19 cellular contexts compared by ENCODE assay signal in the genomic region with DNA sequence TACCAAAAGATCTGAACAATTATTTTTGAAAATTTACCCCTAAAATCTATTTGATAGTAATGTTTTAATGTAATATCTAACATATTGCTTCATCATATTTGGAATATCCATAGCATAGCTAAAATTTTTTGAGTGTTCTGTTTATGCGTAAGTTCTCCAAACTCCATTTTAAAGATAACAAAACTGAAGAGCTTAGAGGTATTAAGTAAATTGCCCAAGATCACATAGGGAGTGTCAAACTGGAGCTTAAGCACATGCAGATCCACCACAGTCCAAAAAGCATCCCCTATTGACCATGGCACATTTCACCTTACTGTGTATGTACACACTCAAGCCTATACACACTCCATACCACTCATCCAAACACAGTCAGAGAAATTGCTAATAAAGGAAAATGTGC.
DNase-seq lines count a peak whose midpoint lies in the region; ATAC-seq and TF ChIP-seq lines count a peak whose summit lies in the region.
"Had no signal": no experiment of that assay in that cellular context is flagged by ENCODE, and none has a peak within 500 bp of the region (broad histone marks: within the 10 kb centered on the region; RNA-seq: fewer than 3 reads in every experiment).

No MANE protein-coding gene starts in this region.

- POLR2A ChIA-PET in MCF 10A (lab: Yijun Ruan, JAX) = interaction anchor here (0.6 to 8.0 kb wide), 3 partner anchors 75 to 93 kb away, joined by 3 to 123 read pairs (median 3); a partner anchor contains a TSS

- 100% methylated on average over 1 of the region's 1 CpG for WGBS in mammary epithelial cell (ENCODE audit: low coverage, missing lambda C conversion rate)
- WGBS in gastroesophageal sphincter (ENCODE audit: low coverage in 1 of 2), 2 donors = 80 to 95% methylated on average over 1 of the region's 1 CpG

- no peak overlapping the region for H2AFZ ChIP-seq in mammary epithelial cell (ENCODE audit: low read depth, low read length)

- peak overlapping the region; percentile 35 for H3K27ac Mint-ChIP-seq in MCF 10A (ENCODE audit: low read depth, unreplicated experiment)
- no peak overlapping the region for H3K27ac Mint-ChIP-seq in activated CD4-positive, alpha-beta T cell treated with anti-CD3 and anti-CD28 coated beads, Interleukin-2, amount 10 ng/mL, durations not matched to agents 24 days and 14 days

- no peaks in the 10 kb centered on the region for H4K20me1 ChIP-seq in mammary epithelial cell (ENCODE audit: insufficient read depth, low read length)
- H4K20me1 ChIP-seq: BLaER1 had no signal

- H3K4me2 ChIP-seq in mammary epithelial cell (ENCODE audit: insufficient read depth, low read depth, low read length) = no peak overlapping the region
- H3K4me2 ChIP-seq: BLaER1 had no signal

- dilution Hi-C loops in mammary epithelial cell (cut with HindIII; ENCODE audit: low sequenced_read_pairs) = no loop called here

- H3K27me3 Mint-ChIP-seq in MCF 10A (ENCODE audit: insufficient read depth, unreplicated experiment) = no peaks in the 10 kb centered on the region
- no peaks in the 10 kb centered on the region for H3K27me3 Mint-ChIP-seq in activated CD4-positive, alpha-beta T cell treated with anti-CD3 and anti-CD28 coated beads, Interleukin-2, amount 10 ng/mL, durations not matched to agents 24 days and 14 days

- no TSS peak for BruUV-seq in MCF 10A (replicated peaks; lab: Mats Ljungman, UMichigan)
- no TSS peak for BruUV-seq in mammary epithelial cell (replicated peaks; lab: Mats Ljungman, UMichigan)

- H3K27me3 ChIP-seq in mammary epithelial cell (ENCODE audit: insufficient read depth, low read length) (no peaks in the 10 kb centered on the region), gastroesophageal sphincter (no peaks in the 10 kb centered on the region), gastrocnemius medialis (no peaks in the 10 kb centered on the region), upper lobe of right lung (no peaks in the 10 kb centered on the region)
- H3K27me3 ChIP-seq: BLaER1 had no signal

- DNase-seq in MCF 10A (ENCODE audit: unreplicated experiment) (no peak), mammary epithelial cell (no peak), gastrocnemius medialis (no peak), upper lobe of right lung (no peak), RPMI8226 (no peak), ACHN (no peak)
- DNase-seq in activated CD4-positive, alpha-beta T cell treated with anti-CD3 and anti-CD28 coated beads, Interleukin-2, amount 10 ng/mL, durations not matched to agents 24 days and 14 days = no peak
- DNase-seq: GF-D8, GOT3, KG1, NCI-H1092, NCI-H1694, NCI-H2107, NCI-H226, NCI-H526 had no signal

- in situ Hi-C loops in mammary epithelial cell (cut with MboI; ENCODE audit: low sequenced_read_pairs in 2 of 2) = no loop called here
- in situ Hi-C loops in gastrocnemius medialis (cut with MboI; ENCODE audit: low sequenced_read_pairs in 4 of 4) = loop anchor here in 1 of 4 donors (25.0 kb wide), 1 partner anchor 166 kb away; no protein-coding TSS in a partner anchor
- in situ Hi-C loops in ACHN (cut with HindIII; ENCODE audit: low pct_ligation_motif_present, low pct_unique_long_range_greater_than_20kb, low sequenced_read_pairs) = no loop called here

- H3K9me3 Mint-ChIP-seq in MCF 10A (ENCODE audit: unreplicated experiment) = no peaks in the 10 kb centered on the region
- peaks cover 11% of the 10 kb centered on the region for H3K9me3 Mint-ChIP-seq in activated CD4-positive, alpha-beta T cell treated with anti-CD3 and anti-CD28 coated beads, Interleukin-2, amount 10 ng/mL, durations not matched to agents 24 days and 14 days

- TF ChIP-seq POLR2A in gastroesophageal sphincter (IDR thresholded peaks at IDR 0.05) = no peak
- TF ChIP-seq POLR2A in gastrocnemius medialis (IDR thresholded peaks at IDR 0.05) = no peak

- H3K36me3 ChIP-seq in mammary epithelial cell (ENCODE audit: insufficient read depth, low read length) (no peaks in the 10 kb centered on the region), gastroesophageal sphincter (no peaks in the 10 kb centered on the region), gastrocnemius medialis (no peaks in the 10 kb centered on the region), upper lobe of right lung (no peaks in the 10 kb centered on the region)
- H3K36me3 ChIP-seq: BLaER1 had no signal

- TF ChIP-seq EP300 in gastroesophageal sphincter (IDR thresholded peaks at IDR 0.05) = no peak

- H3K4me1 Mint-ChIP-seq in MCF 10A (ENCODE audit: insufficient read depth, unreplicated experiment) = peaks cover 38% of the 10 kb centered on the region
- peaks cover 19% of the 10 kb centered on the region for H3K4me1 Mint-ChIP-seq in activated CD4-positive, alpha-beta T cell treated with anti-CD3 and anti-CD28 coated beads, Interleukin-2, amount 10 ng/mL, durations not matched to agents 24 days and 14 days

- H3K4me3 ChIP-seq in mammary epithelial cell (replicated peaks in 1 of 3; ENCODE audit: insufficient read depth in 1 of 3, low read depth in 2 of 3, low read length in 3 of 3) = no peak overlapping the region
- no peak overlapping the region for H3K4me3 ChIP-seq in gastroesophageal sphincter
- H3K4me3 ChIP-seq in gastrocnemius medialis = no peak overlapping the region
- no peak overlapping the region for H3K4me3 ChIP-seq in upper lobe of right lung
- H3K4me3 ChIP-seq: BLaER1 had no signal

- H3K4me1 ChIP-seq in mammary epithelial cell (ENCODE audit: insufficient read depth, low read length) (peaks cover 24% of the 10 kb centered on the region), gastroesophageal sphincter (peaks cover 15 to 67% (median 31%) of the 10 kb centered on the region in 3 donors), gastrocnemius medialis (peaks cover 18 to 21% of the 10 kb centered on the region in 2 donors), upper lobe of right lung (peaks cover 59% of the 10 kb centered on the region)

- H3K36me3 Mint-ChIP-seq in MCF 10A (ENCODE audit: insufficient read depth, unreplicated experiment) = no peaks in the 10 kb centered on the region
- peaks cover 1% of the 10 kb centered on the region for H3K36me3 Mint-ChIP-seq in activated CD4-positive, alpha-beta T cell treated with anti-CD3 and anti-CD28 coated beads, Interleukin-2, amount 10 ng/mL, durations not matched to agents 24 days and 14 days (ENCODE audit: low read depth)

- CTCF ChIA-PET in MCF 10A (lab: Yijun Ruan, JAX) (interaction anchor here (1.1 to 1.2 kb wide), 2 partner anchors 28 to 86 kb away, joined by 3 read pairs; no protein-coding TSS in a partner anchor), mammary epithelial cell (lab: Charles Lee; ENCODE audit: low non-redundant PET) (no interaction called here)

- no peak overlapping the region for H3K9ac ChIP-seq in mammary epithelial cell (ENCODE audit: insufficient read depth, low read length)
- H3K9ac ChIP-seq: BLaER1 had no signal

- TF ChIP-seq CTCF in MCF 10A (IDR thresholded peaks at IDR 0.05; ENCODE audit: unreplicated experiment) = no peak
- no peak for TF ChIP-seq CTCF in mammary epithelial cell (conservative IDR thresholded peaks at IDR 0.05 in 1 of 2, IDR thresholded peaks at IDR 0.05 in 1 of 2; ENCODE audit: extremely low read depth in 1 of 2, insufficient read depth in 1 of 2, low read depth in 1 of 2, low read length in 2 of 2)
- TF ChIP-seq CTCF in gastroesophageal sphincter (IDR thresholded peaks at IDR 0.05) = no peak
- no peak for TF ChIP-seq CTCF in gastrocnemius medialis (IDR thresholded peaks at IDR 0.05 in 4 of 5, conservative IDR thresholded peaks at IDR 0.05 in 1 of 5)
- no peak for TF ChIP-seq CTCF in upper lobe of right lung (IDR thresholded peaks at IDR 0.05)

- intact Hi-C loops in MCF 10A (cut with micrococcal nuclease) (no loop called here), mammary epithelial cell (cut with micrococcal nuclease) (no loop called here), gastrocnemius medialis (cut with DNase I; ENCODE audit: low total_unique reads) (no loop called here), upper lobe of right lung (cut with DNase I) (no loop called here)
- intact Hi-C loops in activated CD4-positive, alpha-beta T cell treated with anti-CD3 and anti-CD28 coated beads, Interleukin-2, amount 10 ng/mL, durations not matched to agents 24 days and 14 days (cut with micrococcal nuclease) = no loop called here

- H3K4me3 Mint-ChIP-seq in MCF 10A (ENCODE audit: unreplicated experiment) = no peak overlapping the region
- H3K4me3 Mint-ChIP-seq in activated CD4-positive, alpha-beta T cell treated with anti-CD3 and anti-CD28 coated beads, Interleukin-2, amount 10 ng/mL, durations not matched to agents 24 days and 14 days = no peak overlapping the region

- ATAC-seq in gastroesophageal sphincter (no peak), gastrocnemius medialis (no peak), upper lobe of right lung (no peak)

- H3K27ac ChIP-seq in mammary epithelial cell (ENCODE audit: insufficient read depth, low read depth, low read length) (no peak overlapping the region), gastroesophageal sphincter (peak overlapping the region; percentile 38 to 83 (median 64)), gastrocnemius medialis (peak overlapping the region; percentile 18 to 70 (median 32)), upper lobe of right lung (peak overlapping the region; percentile 71)
- H3K27ac ChIP-seq: 22Rv1, BLaER1, RWPE1 had no signal

- H3K79me2 ChIP-seq in mammary epithelial cell (ENCODE audit: insufficient read depth, low read length) = no peaks in the 10 kb centered on the region

- H3K9me3 ChIP-seq in mammary epithelial cell (replicated peaks; ENCODE audit: insufficient read depth, low read length) (no peaks in the 10 kb centered on the region), gastroesophageal sphincter (no peaks in the 10 kb centered on the region), gastrocnemius medialis (no peaks in the 10 kb centered on the region), upper lobe of right lung (no peaks in the 10 kb centered on the region)
